In the genomic region with DNA sequence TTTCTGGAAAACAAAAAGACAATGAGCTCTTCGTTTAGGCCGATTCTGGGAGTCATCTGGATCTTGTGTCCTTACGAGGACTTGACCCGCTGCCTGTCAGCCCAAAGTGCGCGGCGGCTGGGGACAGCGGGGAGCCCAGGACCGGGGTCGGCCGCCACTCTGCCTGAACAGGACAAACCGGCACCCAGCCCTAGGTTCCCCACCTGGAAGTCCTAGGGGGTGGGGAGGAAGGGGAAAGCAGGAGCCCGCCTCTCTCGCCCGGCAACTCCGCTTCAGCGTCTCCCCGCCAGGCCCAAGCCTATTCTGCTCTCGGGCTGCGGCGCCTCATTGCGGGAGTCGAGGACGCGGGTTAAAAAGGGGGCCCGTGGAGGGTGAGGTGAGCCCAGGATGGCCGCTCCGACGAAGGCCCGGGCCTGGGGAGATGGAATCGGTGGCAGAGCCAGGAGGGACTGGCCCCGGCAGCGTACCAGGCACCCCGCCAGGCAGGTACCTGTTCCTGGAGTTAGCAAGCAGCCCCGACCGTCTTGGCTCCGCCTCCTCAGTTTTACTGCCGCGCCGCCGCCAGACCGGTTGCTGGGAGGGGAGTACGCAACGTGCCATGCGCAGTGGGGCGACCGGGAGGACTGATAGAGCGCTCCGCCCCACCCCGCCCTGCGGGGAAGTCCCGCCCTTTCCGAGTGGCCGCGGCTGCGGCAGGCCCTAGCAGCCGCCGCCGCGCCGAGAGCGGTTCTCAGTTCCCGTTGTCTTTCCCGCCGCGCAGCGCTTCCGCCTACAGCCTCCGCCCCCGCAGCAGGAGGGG, we compare ENCODE assay signal across 8 cellular contexts. TPM values are rescaled to one million over a fixed set of nuclear protein-coding genes. Genes with fewer than 3 reads are reported as not detected.
DNase-seq lines count a peak whose midpoint lies in the region; ATAC-seq and TF ChIP-seq lines count a peak whose summit lies in the region.

STRADA (minus strand) TSS at position 549 of the 799 bp plus-strand sequence. CDS start 13,430 bp downstream, outside the sequence.

- H3K27ac ChIP-seq in DND-41 (ENCODE audit: low read length): peak within 1 kb of the TSS; percentile 100
- H3K27ac ChIP-seq in GM23248: peak within 1 kb of the TSS; percentile 70
- H3K27ac ChIP-seq in fibroblast of lung (ENCODE audit: insufficient read depth, low read length): peak within 1 kb of the TSS; percentile 80

- WGBS in GM23248 (ENCODE audit: low coverage in 1 of 2, low lambda C conversion rate in 2 of 2, missing lambda C conversion rate in 2 of 2), 2 experiments: 2% methylated on average over 59 to 60 of the region's 70 CpGs

- POLR2A ChIA-PET in naive thymus-derived CD8-positive, alpha-beta T cell (lab: Charles Lee): interaction anchor here (0.7 to 8.9 kb wide), 26 partner anchors 9 to 765 kb away, joined by 3 to 127 read pairs (median 5); partner anchors contain the start of genes CCDC47, CEP95, DCAF7 and DDX42

- peaks cover 11% of the 10 kb centered on the region; the same call in 1 of the 2 replicates for H3K36me3 ChIP-seq in DND-41 (ENCODE audit: insufficient read depth, low read length)
- peaks cover 9% of the 10 kb centered on the region for H3K36me3 ChIP-seq in GM23248 (ENCODE audit: low read depth)
- peaks cover 2% of the 10 kb centered on the region for H3K36me3 ChIP-seq in fibroblast of lung (ENCODE audit: control insufficient read depth, insufficient read depth, low read length)

- H3K4me3 ChIP-seq in DND-41 (ENCODE audit: low read depth in 1 of 2, low read length in 2 of 2): peak within 1 kb of the TSS; percentile 80 to 85
- H3K4me3 ChIP-seq in GM23248: peak within 1 kb of the TSS; percentile 92
- H3K4me3 ChIP-seq in fibroblast of lung (replicated peaks in 1 of 4; ENCODE audit: control extremely low read depth in 1 of 4, insufficient read depth in 1 of 4, low read depth in 3 of 4, low read length in 4 of 4): peak within 1 kb of the TSS; percentile 84 to 96 (median 92)

- H3K79me2 ChIP-seq in DND-41 (ENCODE audit: insufficient read depth, low read length): peaks cover 45% of the 10 kb centered on the region
- peaks cover 46% of the 10 kb centered on the region for H3K79me2 ChIP-seq in GM23248 (ENCODE audit: insufficient read depth)
- peaks cover 13% of the 10 kb centered on the region for H3K79me2 ChIP-seq in fibroblast of lung (ENCODE audit: control insufficient read depth, insufficient read depth, low read length)

- H3K4me3 Mint-ChIP-seq in naive thymus-derived CD8-positive, alpha-beta T cell: peak within 1 kb of the TSS; percentile 86 to 98 (median 93)

- H3F3A ChIP-seq in GM23248 (ENCODE audit: insufficient read depth): peaks cover 45% of the 10 kb centered on the region

- no peaks in the 10 kb centered on the region for H3K27me3 Mint-ChIP-seq in naive thymus-derived CD8-positive, alpha-beta T cell

- in situ Hi-C loops in GM23248 (cut with MboI): no loop called here

- peaks cover 15 to 28% (median 19%) of the 10 kb centered on the region in 4 donors for H3K4me1 Mint-ChIP-seq in naive thymus-derived CD8-positive, alpha-beta T cell

- H3K4me2 ChIP-seq in DND-41 (ENCODE audit: insufficient read depth, low read length) (peak within 1 kb of the TSS; percentile 72), GM23248 (ENCODE audit: unreplicated experiment) (peak within 1 kb of the TSS; percentile 96), fibroblast of lung (ENCODE audit: extremely low read depth, insufficient read depth, low read length) (peak within 1 kb of the TSS; percentile 98)

- peak within 1 kb of the TSS; percentile 91 to 98 (median 96) for H3K27ac Mint-ChIP-seq in naive thymus-derived CD8-positive, alpha-beta T cell

- DNase-seq in DND-41 (peak; percentile 99), GM23248 (peak; percentile 99), Kasumi-1 (lab: John Stamatoyannopoulos, UW) (peak; percentile 99 to 100), RPMI7951 (ENCODE audit: low read depth) (peak; percentile 93), fibroblast of lung (ENCODE audit: low read depth in 2 of 2) (peak; percentile 95)
- peak; percentile 98 to 99 for DNase-seq in activated T-helper 1 cell treated with anti-CD3 and anti-CD28 coated beads, Interleukin-2, amount 50 U/mL, for 16 hours (ENCODE audit: low read depth in 1 of 2, low spot score in 1 of 2)
- peak; percentile 93 to 99 (median 98) for DNase-seq in naive thymus-derived CD8-positive, alpha-beta T cell
- peak; percentile 94 to 98 (median 97) for DNase-seq in stimulated activated naive CD4-positive, alpha-beta T cell (lab: John Stamatoyannopoulos, UW)

- no peaks in the 10 kb centered on the region for H4K20me1 ChIP-seq in DND-41 (ENCODE audit: insufficient read depth, low read length)
- no peaks in the 10 kb centered on the region for H4K20me1 ChIP-seq in GM23248 (ENCODE audit: insufficient read depth)
- H4K20me1 ChIP-seq in fibroblast of lung (ENCODE audit: control insufficient read depth, extremely low read depth, insufficient read depth, low read length): no peaks in the 10 kb centered on the region

- peak within 1 kb of the TSS; percentile 93 for H2AFZ ChIP-seq in DND-41 (ENCODE audit: low read depth, low read length)
- H2AFZ ChIP-seq in GM23248: peak within 1 kb of the TSS; percentile 95
- peak within 1 kb of the TSS; percentile 75 for H2AFZ ChIP-seq in fibroblast of lung (ENCODE audit: low read length)

- no peaks in the 10 kb centered on the region for H3K9me3 Mint-ChIP-seq in naive thymus-derived CD8-positive, alpha-beta T cell

- H3K4me1 ChIP-seq in DND-41 (ENCODE audit: insufficient read depth, low read length) (peaks cover 26% of the 10 kb centered on the region), GM23248 (ENCODE audit: insufficient read depth) (peaks cover 6% of the 10 kb centered on the region), fibroblast of lung (ENCODE audit: control insufficient read depth, extremely low read depth, insufficient read depth, low read length) (peaks cover 3% of the 10 kb centered on the region)

- peaks cover 0 to 11% (median 3%) of the 10 kb centered on the region in 3 donors for H3K36me3 Mint-ChIP-seq in naive thymus-derived CD8-positive, alpha-beta T cell

- H3K9me3 ChIP-seq in DND-41 (ENCODE audit: insufficient read depth, low read length, severe bottlenecking) (no peaks in the 10 kb centered on the region), GM23248 (ENCODE audit: low read depth) (no peaks in the 10 kb centered on the region), fibroblast of lung (ENCODE audit: control insufficient read depth, insufficient read depth, low read depth, low read length) (no peaks in the 10 kb centered on the region)

- ATAC-seq in DND-41 (ENCODE audit: insufficient read depth, low read depth): peak; percentile 93
- peak; percentile 83 to 88 for ATAC-seq in naive thymus-derived CD8-positive, alpha-beta T cell

- no peaks in the 10 kb centered on the region for H3K9me2 ChIP-seq in GM23248 (ENCODE audit: insufficient read depth)

- no peaks in the 10 kb centered on the region for H3K27me3 ChIP-seq in DND-41 (ENCODE audit: insufficient read depth, low read length, poor library complexity)
- H3K27me3 ChIP-seq in GM23248 (replicated peaks; ENCODE audit: insufficient read depth): no peaks in the 10 kb centered on the region
- H3K27me3 ChIP-seq in fibroblast of lung (ENCODE audit: control insufficient read depth, insufficient read depth, low read length): no peaks in the 10 kb centered on the region

- H3K9ac ChIP-seq in DND-41 (ENCODE audit: low read depth, low read length) (peak within 1 kb of the TSS; percentile 91), GM23248 (peak within 1 kb of the TSS; percentile 85), fibroblast of lung (ENCODE audit: insufficient read depth, low read length) (peak within 1 kb of the TSS; percentile 79)

- TF ChIP-seq CTCF in DND-41 (IDR thresholded peaks at IDR 0.05; ENCODE audit: borderline replicate concordance, extremely low read depth, low read length, poor library complexity, severe bottlenecking): no peak
- no peak for TF ChIP-seq CTCF in fibroblast of lung (conservative IDR thresholded peaks at IDR 0.05 in 1 of 2, IDR thresholded peaks at IDR 0.05 in 1 of 2; ENCODE audit: low read depth in 1 of 2, low read length in 2 of 2)

RNA-seq across cellular contexts. Expression of gene STRADA, which starts in this region (rescaled TPM):
- 13.9 and 15.7 TPM in 2 replicates for total RNA-seq in GM23248 (2014; rRNA removed; shearing (Covaris generic))
- 21.6 and 22.3 TPM in 2 replicates for polyA plus RNA-seq in GM23248 (2016; fragmentation: Nextera tagmentation; extraction: Ambion mirVana)
- total RNA-seq in RPMI7951 (2014; rRNA removed; shearing (Covaris generic)): 10.1 and 13.7 TPM in 2 replicates
- 14.6 and 22.8 TPM in 2 replicates for total RNA-seq in fibroblast of lung
- polyA plus RNA-seq in fibroblast of lung: 22.8 and 29.2 TPM in 2 replicates
- polyA plus RNA-seq in fibroblast of lung (2012): 17.3 and 23.4 TPM in 2 replicates
- polyA minus RNA-seq in fibroblast of lung (ENCODE audit: low replicate concordance): 54.0 and 54.5 TPM in 2 replicates
- total RNA-seq in naive thymus-derived CD8-positive, alpha-beta T cell: 10 to 100 TPM; 57.0 to 57.1 TPM
- 10 to 100 TPM; 17.8 to 24.5 (median 23.6) TPM for polyA plus RNA-seq in naive thymus-derived CD8-positive, alpha-beta T cell

Comparison
In these comparisons a context has a peak if more than half of its experiments do, and no peak if none do; other contexts are left out.
1. Peak in every context shown above with its lines: DNase-seq, ATAC-seq, H3K4me3 ChIP-seq and H3K27ac ChIP-seq.